In genomic region chr7:43758861-43759683, GRCh38 we compare ENCODE assay signal across 8 cellular contexts. TPM values are rescaled to one million over a fixed set of nuclear protein-coding genes. Genes with fewer than 3 reads are reported as not detected.
DNase-seq lines count a peak whose midpoint lies in the region; ATAC-seq and TF ChIP-seq lines count a peak whose summit lies in the region.

No MANE protein-coding gene starts in this region.

- peak overlapping the region; percentile 63 for H3K27ac Mint-ChIP-seq in activated naive CD8-positive, alpha-beta T cell treated with anti-CD3 and anti-CD28 coated beads, Interleukin-2, amount 50 U/mL, for 24 hours

- in situ Hi-C loops in GM18951 (cut with MboI; ENCODE audit: low sequenced_read_pairs, unreplicated experiment) (no loop called here), SK-MEL-5 (cut with HindIII; ENCODE audit: low pct_unique_long_range_greater_than_20kb, low sequenced_read_pairs) (no loop called here)

- peaks cover 3% of the 10 kb centered on the region for H3K36me3 Mint-ChIP-seq in activated naive CD8-positive, alpha-beta T cell treated with anti-CD3 and anti-CD28 coated beads, Interleukin-2, amount 50 U/mL, for 24 hours (ENCODE audit: low read depth)

- no peaks in the 10 kb centered on the region for H3K36me3 ChIP-seq in BLaER1 treated with 17β-estradiol and CSF1 and Interleukin-3, amounts not matched to agents 10 nM and 100 nM
- H3K36me3 ChIP-seq in rectal smooth muscle tissue (ENCODE audit: control insufficient read depth, insufficient read depth, low read length), result no peaks in the 10 kb centered on the region

- ATAC-seq in HG03103 (IDR thresholded peaks at IDR 0.05; ENCODE audit: low read depth, unreplicated experiment) (peak; percentile 38), right cardiac atrium (peak; percentile 80 to 81)
- peak; percentile 68 for ATAC-seq in activated naive CD8-positive, alpha-beta T cell treated with anti-CD3 and anti-CD28 coated beads, Interleukin-2, amount 50 U/mL, for 24 hours

- DNase-seq in SK-MEL-5 (ENCODE audit: low read depth, low spot score) (peak; percentile 32), right cardiac atrium (peak; percentile 35 to 76 (median 66)), NK-92 (lab: John Stamatoyannopoulos, UW; ENCODE audit: unreplicated experiment) (no peak)
- peak; percentile 46 for DNase-seq in activated naive CD8-positive, alpha-beta T cell treated with anti-CD3 and anti-CD28 coated beads, Interleukin-2, amount 50 U/mL, for 24 hours

- peak overlapping the region; percentile 87 to 98 (median 95) for H3K4me2 ChIP-seq in BLaER1 treated with 17β-estradiol and CSF1 and Interleukin-3, amounts not matched to agents 10 nM and 100 nM

- H3K4me1 ChIP-seq in BLaER1 treated with 17β-estradiol and CSF1 and Interleukin-3, amounts not matched to agents 10 nM and 100 nM, result peaks cover 5 to 90% (median 11%) of the 10 kb centered on the region in 10 experiments
- H3K4me1 ChIP-seq in right cardiac atrium (ENCODE audit: control insufficient read depth, insufficient read depth, low read length) (no peaks in the 10 kb centered on the region), rectal smooth muscle tissue (ENCODE audit: control insufficient read depth, insufficient read depth, low read length) (peaks cover 3% of the 10 kb centered on the region)

- peaks cover 53% of the 10 kb centered on the region for H3K4me1 Mint-ChIP-seq in activated naive CD8-positive, alpha-beta T cell treated with anti-CD3 and anti-CD28 coated beads, Interleukin-2, amount 50 U/mL, for 24 hours

- 7% methylated on average over 51 of the region's 51 CpGs for WGBS in right cardiac atrium

- peak overlapping the region; percentile 57 to 87 (median 76) for H3K9ac ChIP-seq in BLaER1 treated with 17β-estradiol and CSF1 and Interleukin-3, amounts not matched to agents 10 nM and 100 nM
- H3K9ac ChIP-seq in rectal smooth muscle tissue (ENCODE audit: low read length), result peak overlapping the region; percentile 54

- H3K9me3 ChIP-seq in BLaER1 treated with 17β-estradiol and CSF1 and Interleukin-3, amounts not matched to agents 10 nM and 100 nM (replicated peaks in 1 of 11), result no peaks in the 10 kb centered on the region
- no peaks in the 10 kb centered on the region for H3K9me3 ChIP-seq in right cardiac atrium (ENCODE audit: control insufficient read depth, low read length)

- intact Hi-C loops in right cardiac atrium (cut with DNase I), result no loop called here

- peak overlapping the region; percentile 79 for H3K4me3 Mint-ChIP-seq in activated naive CD8-positive, alpha-beta T cell treated with anti-CD3 and anti-CD28 coated beads, Interleukin-2, amount 50 U/mL, for 24 hours

- peak; percentile 27 for TF ChIP-seq POLR2A in GM18951 (IDR thresholded peaks at IDR 0.05; ENCODE audit: extremely low read depth, insufficient read depth, insufficient read length)

- peak overlapping the region; percentile 7 to 59 (median 40); a peak in 16 of 22 replicates for H3K27ac ChIP-seq in BLaER1 treated with 17β-estradiol and CSF1 and Interleukin-3, amounts not matched to agents 10 nM and 100 nM
- H3K27ac ChIP-seq in right cardiac atrium (ENCODE audit: low read length), result peak overlapping the region; percentile 5
- peak overlapping the region; percentile 74 for H3K27ac ChIP-seq in rectal smooth muscle tissue (ENCODE audit: low read depth, low read length)

- H3K4me3 ChIP-seq in BLaER1 treated with 17β-estradiol and CSF1 and Interleukin-3, amounts not matched to agents 10 nM and 100 nM, result peak overlapping the region; percentile 61 to 78 (median 68)
- H3K4me3 ChIP-seq in right cardiac atrium (ENCODE audit: low read length) (peak overlapping the region; percentile 97), rectal smooth muscle tissue (ENCODE audit: low read length) (peak overlapping the region; percentile 77)

- peaks cover 8% of the 10 kb centered on the region for H3K27me3 Mint-ChIP-seq in activated naive CD8-positive, alpha-beta T cell treated with anti-CD3 and anti-CD28 coated beads, Interleukin-2, amount 50 U/mL, for 24 hours

- H4K20me1 ChIP-seq in BLaER1 treated with 17β-estradiol and CSF1 and Interleukin-3, amounts not matched to agents 10 nM and 100 nM, result no peaks in the 10 kb centered on the region

- H3K9me3 Mint-ChIP-seq in activated naive CD8-positive, alpha-beta T cell treated with anti-CD3 and anti-CD28 coated beads, Interleukin-2, amount 50 U/mL, for 24 hours, result no peaks in the 10 kb centered on the region

- peaks cover 12 to 42% (median 35%) of the 10 kb centered on the region in 11 experiments for H3K27me3 ChIP-seq in BLaER1 treated with 17β-estradiol and CSF1 and Interleukin-3, amounts not matched to agents 10 nM and 100 nM
- H3K27me3 ChIP-seq in right cardiac atrium (ENCODE audit: control insufficient read depth, insufficient read depth) (no peaks in the 10 kb centered on the region), rectal smooth muscle tissue (ENCODE audit: control insufficient read depth, insufficient read depth, low read length) (no peaks in the 10 kb centered on the region)

RNA-seq across cellular contexts. Expression of gene BLVRA, which starts 0.6 kb away (rescaled TPM):
- 32.8 and 34.9 TPM in 2 replicates for total RNA-seq in SK-MEL-5 (2014; rRNA removed; shearing (Covaris generic))
- 42.0 and 55.9 TPM in 2 replicates for polyA plus RNA-seq in SK-MEL-5 (2015; cell fraction: cytosol; rRNA removed)
- 9.6 and 12.3 TPM in 2 replicates for polyA plus RNA-seq in SK-MEL-5 (2015; cell fraction: nucleus; rRNA removed)
- total RNA-seq in right cardiac atrium, result 10 to 100 TPM; 29.5 to 50.9 (median 44.4) TPM
- polyA plus RNA-seq in right cardiac atrium, result 57.4 TPM

RNA-seq across cellular contexts. Expression of gene COA1, which starts 29.7 kb away (rescaled TPM):
- 79.6 and 80.1 TPM in 2 replicates for total RNA-seq in SK-MEL-5 (2014; rRNA removed; shearing (Covaris generic))
- 95.3 and 96.0 TPM in 2 replicates for polyA plus RNA-seq in SK-MEL-5 (2015; cell fraction: cytosol; rRNA removed)
- 159 and 167 TPM in 2 replicates for polyA plus RNA-seq in SK-MEL-5 (2015; cell fraction: nucleus; rRNA removed)
- total RNA-seq in right cardiac atrium, result 10 to 100 TPM; 53.3 to 66.3 (median 60.6) TPM
- polyA plus RNA-seq in right cardiac atrium, result 78.6 TPM

Comparison
In these comparisons a context has a peak if more than half of its experiments do, and no peak if none do; other contexts are left out.
1. H3K27ac ChIP-seq: peak in every context shown above with its lines; median percentile 74 in rectal smooth muscle tissue; 40 in BLaER1 treated with 17β-estradiol and CSF1 and Interleukin-3, amounts not matched to agents 10 nM and 100 nM; 5 in right cardiac atrium.